5 cellular contexts compared by ENCODE assay signal in genomic region chr9:67281574-67281973, GRCh38.
A peak's percentile ranks its signal among the peaks of the same experiment; 100 is the strongest.
DNase-seq lines count a peak whose midpoint lies in the region; ATAC-seq and TF ChIP-seq lines count a peak whose summit lies in the region.
"Not testable (repeated sequence)": the region's sequence is repeated elsewhere in the genome, so short reads cannot be mapped to it uniquely, and the experiment has no call there.

No MANE protein-coding gene starts in this region.

- not testable (repeated sequence) for DNase-seq in RWPE2 (ENCODE audit: low spot score); foreskin keratinocyte; left lung; omental fat pad (ENCODE audit: low spot score)

- TF ChIP-seq CTCF in RWPE2 (IDR thresholded peaks at IDR 0.05; ENCODE audit: poor library complexity, severe bottlenecking); foreskin keratinocyte (conservative IDR thresholded peaks at IDR 0.05); left lung (IDR thresholded peaks at IDR 0.05); omental fat pad (IDR thresholded peaks at IDR 0.05): not testable (repeated sequence)

- ATAC-seq in RWPE2 (ENCODE audit: low read depth) (peak; percentile 48; the same call in 1 of the 3 replicates), esophagus mucosa (peak; percentile 66), foreskin keratinocyte (peak; percentile 71), left lung (peak; percentile 42), omental fat pad (ENCODE audit: low FRiP score) (peak; percentile 95)

- intact Hi-C loops in left lung (cut with DNase I), result not testable (repeated sequence)

- not testable (repeated sequence) for H3K27ac ChIP-seq in RWPE2 (ENCODE audit: poor library complexity, severe bottlenecking); foreskin keratinocyte; left lung

- H3K36me3 ChIP-seq in RWPE2 (ENCODE audit: low read depth); left lung: not testable (repeated sequence)

- H3K4me1 ChIP-seq in RWPE2 (ENCODE audit: insufficient read depth, poor library complexity, severe bottlenecking); foreskin keratinocyte; left lung: not testable (repeated sequence)

- H3K9me3 ChIP-seq in RWPE2 (ENCODE audit: severe bottlenecking); left lung: not testable (repeated sequence)

- H3K4me3 ChIP-seq in RWPE2 (ENCODE audit: severe bottlenecking); left lung: not testable (repeated sequence)

- not testable (repeated sequence) for H3K27me3 ChIP-seq in RWPE2 (ENCODE audit: insufficient read depth, poor library complexity, severe bottlenecking); foreskin keratinocyte; left lung

Comparison
In these comparisons a context has a peak if more than half of its experiments do, and no peak if none do; other contexts are left out.
1. ATAC-seq: peak in every context shown above with its lines; median percentile 95 in omental fat pad; 71 in foreskin keratinocyte; 66 in esophagus mucosa; 48 in RWPE2; 42 in left lung.